In the genomic region with DNA sequence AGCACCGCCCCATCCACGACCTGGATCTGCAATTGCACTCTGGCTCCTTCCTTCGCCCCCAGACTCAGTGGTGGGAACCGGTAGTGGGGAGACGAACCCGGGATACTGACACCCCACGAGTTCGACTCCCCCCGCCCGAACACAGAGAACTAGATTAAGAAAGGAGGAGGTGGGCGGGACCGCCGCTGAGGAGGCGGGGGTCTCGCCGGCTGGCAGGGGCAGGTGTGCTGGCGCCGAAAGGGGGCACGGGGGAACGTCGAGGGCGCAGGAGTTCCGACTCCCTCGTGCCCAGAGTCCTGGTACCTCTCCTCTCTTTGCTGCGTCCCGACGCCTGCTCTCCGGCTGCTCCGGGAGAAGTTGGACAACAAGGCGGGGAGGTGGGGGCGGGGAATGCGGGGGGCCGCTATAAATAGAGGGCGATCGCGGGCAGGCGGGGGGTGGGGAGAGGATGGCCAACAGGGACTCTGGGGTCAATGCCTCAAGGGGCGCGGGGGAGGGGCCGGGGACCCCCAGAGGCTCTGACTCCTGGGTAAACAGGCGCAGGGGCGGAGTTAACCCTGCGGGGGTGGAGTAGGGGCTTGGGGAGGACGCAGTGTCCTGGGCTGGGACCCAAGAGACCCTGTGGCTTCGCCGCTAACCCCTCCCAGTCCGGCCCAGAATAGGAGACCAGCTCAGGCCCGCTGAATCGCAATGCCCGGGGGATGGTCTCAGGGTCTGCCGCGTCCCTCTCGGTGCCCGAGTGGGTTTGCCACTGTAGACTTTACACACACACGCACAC, we compare ENCODE assay signal across 9 cellular contexts. TPM values are rescaled to one million over a fixed set of nuclear protein-coding genes. Genes with fewer than 3 reads are reported as not detected.
DNase-seq lines count a peak whose midpoint lies in the region; TF ChIP-seq lines count a peak whose summit lies in the region.
"Had no signal": no experiment of that assay in that cellular context is flagged by ENCODE, and none has a peak within 500 bp of the region (broad histone marks: within the 10 kb centered on the region; RNA-seq: fewer than 3 reads in every experiment).

No MANE protein-coding gene starts in this region.

- peaks cover 12% of the 10 kb centered on the region for H3K79me2 ChIP-seq in parathyroid adenoma

- peak overlapping the region; percentile 63 for H3K9ac ChIP-seq in parathyroid adenoma

- H3K36me3 ChIP-seq in HAP-1 (replicated peaks) (no peaks in the 10 kb centered on the region; the same call in 1 of the 2 replicates), left ventricle myocardium inferior (peaks cover 17% of the 10 kb centered on the region), parathyroid adenoma (ENCODE audit: control insufficient read depth, insufficient read depth, low read length) (no peaks in the 10 kb centered on the region)

- H3K4me1 ChIP-seq in HAP-1, result peaks cover 5% of the 10 kb centered on the region
- peaks cover 58% of the 10 kb centered on the region for H3K4me1 ChIP-seq in left ventricle myocardium inferior
- peaks cover 20% of the 10 kb centered on the region for H3K4me1 ChIP-seq in parathyroid adenoma

- DNase-seq in HAP-1 (ENCODE audit: low spot score in 2 of 2) (no peak), left ventricle myocardium inferior (peak; percentile 91), SKM-1 (lab: John Stamatoyannopoulos, UW; ENCODE audit: unreplicated experiment) (no peak), HT-29 (ENCODE audit: low spot score) (no peak), HUDEP-2 (lab: John Stamatoyannopoulos, UW; ENCODE audit: unreplicated experiment in 76 of 76) (no peak), NCI-H2196 (lab: John Stamatoyannopoulos, UW; ENCODE audit: unreplicated experiment) (no peak)
- DNase-seq in activated naive CD8-positive, alpha-beta T cell treated with anti-CD3 and anti-CD28 coated beads for 36 hours, result no peak

- intact Hi-C loops in left ventricle myocardium inferior (cut with micrococcal nuclease), result no loop called here

- H3K27ac ChIP-seq in left ventricle myocardium inferior (replicated peaks) (peak overlapping the region; percentile 99), parathyroid adenoma (peak overlapping the region; percentile 87)

- H3K27me3 Mint-ChIP-seq in activated naive CD8-positive, alpha-beta T cell treated with anti-CD3 and anti-CD28 coated beads for 36 hours, result no peaks in the 10 kb centered on the region

- H3K4me1 Mint-ChIP-seq in activated naive CD8-positive, alpha-beta T cell treated with anti-CD3 and anti-CD28 coated beads for 36 hours, result peaks cover 6% of the 10 kb centered on the region

- TF ChIP-seq CTCF in left ventricle myocardium inferior (IDR thresholded peaks at IDR 0.05; ENCODE audit: borderline replicate concordance) (no peak), parathyroid adenoma (IDR thresholded peaks at IDR 0.05) (no peak)

- H3K27ac Mint-ChIP-seq in activated naive CD8-positive, alpha-beta T cell treated with anti-CD3 and anti-CD28 coated beads for 36 hours, result no peak overlapping the region

- peak overlapping the region; percentile 81 for H2AFZ ChIP-seq in parathyroid adenoma

- H3K4me3 ChIP-seq in HAP-1 (peak overlapping the region; percentile 68), left ventricle myocardium inferior (peak overlapping the region; percentile 83), parathyroid adenoma (ENCODE audit: low read depth, low read length) (peak overlapping the region; percentile 72)

- peak overlapping the region; percentile 77 for H3K4me3 Mint-ChIP-seq in activated naive CD8-positive, alpha-beta T cell treated with anti-CD3 and anti-CD28 coated beads for 36 hours

- H3K4me2 ChIP-seq in parathyroid adenoma (ENCODE audit: low read length), result peak overlapping the region; percentile 99

- in situ Hi-C loops in HAP-1 (cut with MboI; ENCODE audit: low sequenced_read_pairs), result no loop called here

- H3K9me3 Mint-ChIP-seq in activated naive CD8-positive, alpha-beta T cell treated with anti-CD3 and anti-CD28 coated beads for 36 hours, result no peaks in the 10 kb centered on the region

- H3K9me3 ChIP-seq in HAP-1 (no peaks in the 10 kb centered on the region), left ventricle myocardium inferior (replicated peaks) (no peaks in the 10 kb centered on the region), parathyroid adenoma (ENCODE audit: control insufficient read depth, low read length) (no peaks in the 10 kb centered on the region)

- no peaks in the 10 kb centered on the region for H3K36me3 Mint-ChIP-seq in activated naive CD8-positive, alpha-beta T cell treated with anti-CD3 and anti-CD28 coated beads for 36 hours

- H3K27me3 ChIP-seq in HAP-1 (ENCODE audit: low read depth), result no peaks in the 10 kb centered on the region
- H3K27me3 ChIP-seq in left ventricle myocardium inferior (ENCODE audit: low read depth), result no peaks in the 10 kb centered on the region
- no peaks in the 10 kb centered on the region for H3K27me3 ChIP-seq in parathyroid adenoma (ENCODE audit: control insufficient read depth, insufficient read depth, low read length)

RNA-seq across cellular contexts. Expression of gene NDRG2, which starts 0.7 kb away (rescaled TPM):
- 1 to 10 TPM; 4.2 to 4.9 TPM for total RNA-seq in activated naive CD8-positive, alpha-beta T cell treated with anti-CD3 and anti-CD28 coated beads for 36 hours
- 346 TPM for total RNA-seq in left ventricle myocardium inferior
- total RNA-seq in HT-29 (2014; rRNA removed; shearing (Covaris generic)), result 16.0 and 18.1 TPM in 2 replicates

RNA-seq across cellular contexts. Expression of gene TPPP2, which starts 4.5 kb away (rescaled TPM):
- total RNA-seq in activated naive CD8-positive, alpha-beta T cell treated with anti-CD3 and anti-CD28 coated beads for 36 hours, result not detected
- total RNA-seq in left ventricle myocardium inferior, result 1.6 TPM
- total RNA-seq in HT-29 (2014; rRNA removed; shearing (Covaris generic)), result not detected in 2 replicates
- total RNA-seq: NCI-H460 had no signal

RNA-seq across cellular contexts. Expression of gene RNASE13, which starts 9.0 kb away (rescaled TPM):
- total RNA-seq in activated naive CD8-positive, alpha-beta T cell treated with anti-CD3 and anti-CD28 coated beads for 36 hours, result not detected
- not detected for total RNA-seq in left ventricle myocardium inferior
- total RNA-seq in HT-29 (2014; rRNA removed; shearing (Covaris generic)), result not detected in 2 replicates
- total RNA-seq: NCI-H460 had no signal

RNA-seq across cellular contexts. Expression of gene RNASE7, which starts 16.6 kb away (rescaled TPM):
- total RNA-seq in activated naive CD8-positive, alpha-beta T cell treated with anti-CD3 and anti-CD28 coated beads for 36 hours, result not detected
- not detected for total RNA-seq in left ventricle myocardium inferior
- not detected in 2 replicates for total RNA-seq in HT-29 (2014; rRNA removed; shearing (Covaris generic))
- total RNA-seq: NCI-H460 had no signal

RNA-seq across cellular contexts. Expression of gene SLC39A2, which starts 26.5 kb away (rescaled TPM):
- total RNA-seq in activated naive CD8-positive, alpha-beta T cell treated with anti-CD3 and anti-CD28 coated beads for 36 hours, result under 1 TPM; 0.36 to 0.54 TPM
- total RNA-seq in left ventricle myocardium inferior, result not detected
- not detected in 2 replicates for total RNA-seq in HT-29 (2014; rRNA removed; shearing (Covaris generic))
- total RNA-seq: NCI-H460 had no signal

Comparison
In these comparisons a context has a peak if more than half of its experiments do, and no peak if none do; other contexts are left out.
1. RNA of gene NDRG2, which starts 0.7 kb away (total RNA-seq): 346 TPM in left ventricle myocardium inferior (single experiment); 16.0 to 18.1 TPM in HT-29 and 4.2 to 4.9 TPM in activated naive CD8-positive, alpha-beta T cell treated with anti-CD3 and anti-CD28 coated beads for 36 hours; every median in the first group is over 10 times any median in the second.
2. Peak in every context shown above with its lines, with median percentiles within 50 percentile points of each other: H3K4me3 ChIP-seq.